1 cellular context compared by ENCODE assay signal in genomic region chr7:35261041-35261440, GRCh38.
TF ChIP-seq lines count a peak whose summit lies in the region.

No MANE protein-coding gene starts in this region.

TF ChIP-seq in HepG2, 621 proteins besides CTCF, POLR2A, EP300 and RAD21:
- TF ChIP-seq ZHX1 (CRISPR knock-in tag; IDR thresholded peaks at IDR 0.05; ENCODE audit: low read depth) (no peak), FOXJ3 (CRISPR knock-in tag; IDR thresholded peaks at IDR 0.05; ENCODE audit: borderline replicate concordance) (no peak), ZNF318 (CRISPR knock-in tag; IDR thresholded peaks at IDR 0.05) (no peak), NR1H2 (CRISPR knock-in tag; IDR thresholded peaks at IDR 0.05; ENCODE audit: borderline replicate concordance, low read depth) (no peak), MBD4 (IDR thresholded peaks at IDR 0.05; ENCODE audit: borderline replicate concordance, low read length) (no peak), LBX2 (CRISPR knock-in tag; IDR thresholded peaks at IDR 0.05; ENCODE audit: borderline replicate concordance) (no peak), ZBTB46 (CRISPR knock-in tag; IDR thresholded peaks at IDR 0.05; ENCODE audit: borderline replicate concordance) (no peak), SMAD9 (CRISPR knock-in tag; IDR thresholded peaks at IDR 0.05) (no peak), ZNF333 (CRISPR knock-in tag; IDR thresholded peaks at IDR 0.05; ENCODE audit: borderline replicate concordance) (no peak), EZH2 (conservative IDR thresholded peaks at IDR 0.05; ENCODE audit: low read depth, low read length) (no peak)
